8 cellular contexts compared by ENCODE assay signal in the genomic region with DNA sequence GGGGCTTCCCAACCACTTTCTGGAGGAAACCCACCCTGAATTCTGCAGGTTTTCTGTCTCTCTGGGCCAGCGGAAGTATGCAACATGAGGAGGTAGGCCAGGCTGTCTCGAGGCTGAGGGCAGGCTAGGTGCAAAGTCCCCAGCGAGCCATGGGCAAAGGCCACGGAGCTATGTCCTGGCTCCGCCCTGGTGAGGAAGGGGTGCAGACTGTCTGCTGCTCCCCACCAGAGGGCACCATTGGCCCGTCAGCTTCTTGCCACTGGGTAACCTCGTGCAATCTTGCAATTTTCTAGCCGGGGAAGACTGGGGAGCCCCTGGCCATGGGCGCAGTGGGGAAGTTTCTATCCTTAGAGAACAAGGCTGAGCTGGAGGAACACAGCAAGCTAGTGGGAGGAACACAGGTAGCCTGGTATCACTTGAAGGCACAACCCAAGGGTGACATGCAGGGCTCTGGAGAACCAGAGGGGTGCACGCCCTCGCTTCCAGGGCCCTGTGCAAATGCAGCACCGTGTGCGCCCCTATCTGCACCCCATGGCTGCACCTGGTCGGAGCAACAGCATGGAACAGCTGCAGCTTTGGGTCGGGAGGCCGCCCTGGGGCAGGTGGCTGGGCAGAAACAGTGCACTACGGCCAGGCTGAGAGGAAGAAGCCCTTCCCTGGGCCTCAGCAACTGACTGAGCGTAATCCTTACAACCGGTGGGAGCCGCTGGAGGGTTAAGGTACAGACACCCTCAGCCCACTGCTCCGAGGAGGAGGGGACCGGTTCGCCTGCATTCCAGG. TPM values are rescaled to one million over a fixed set of nuclear protein-coding genes. Genes with fewer than 3 reads are reported as not detected.
DNase-seq lines count a peak whose midpoint lies in the region; ATAC-seq lines count a peak whose summit lies in the region.

No MANE protein-coding gene starts in this region.

- ATAC-seq in HG03378 (IDR thresholded peaks at IDR 0.05; ENCODE audit: unreplicated experiment) = peak; percentile 65
- peak; percentile 87 for ATAC-seq in left lobe of liver

- DNase-seq in SKM-1 treated with dmso at 0.1 percent for 144 hours (lab: John Stamatoyannopoulos, UW; ENCODE audit: unreplicated experiment) (peak; percentile 26), SKM-1 (lab: John Stamatoyannopoulos, UW; ENCODE audit: unreplicated experiment) (no peak), NCI-H524 treated with DMSO at 0.1 percent for 48 hours (lab: John Stamatoyannopoulos, UW) (peak; percentile 26), dedifferentiated amniotic fluid mesenchymal stem cell (ENCODE audit: extremely low spot score) (peak; percentile 74), left lobe of liver (ENCODE audit: low spot score) (peak; percentile 95)
- peak; percentile 90 for DNase-seq in activated CD4-positive, alpha-beta T cell treated with anti-CD3 and anti-CD28 coated beads, Interleukin-2, amount 50 U/mL, for 1 hour
- DNase-seq in stimulated activated CD4-positive, alpha-beta T cell treated with anti-CD3 and anti-CD28 coated beads, Interleukin-2, amount 100 ng/mL, for 4 hours (ENCODE audit: low read depth) = peak; percentile 86

RNA-seq across cellular contexts. Expression of a gene that starts 27.6 kb away (rescaled TPM):
- 743 TPM for total RNA-seq in left lobe of liver

RNA-seq across cellular contexts. Expression of a gene that starts 34.0 kb away (rescaled TPM):
- 42.7 TPM for total RNA-seq in left lobe of liver

RNA-seq across cellular contexts. Expression of a gene that starts 37.0 kb away (rescaled TPM):
- 24.0 TPM for total RNA-seq in left lobe of liver
